Comparison of ENCODE assay signal across 8 cellular contexts in genomic region chr16:27748868-27749546, GRCh38.
DNase-seq lines count a peak whose midpoint lies in the region; ATAC-seq and TF ChIP-seq lines count a peak whose summit lies in the region.

No MANE protein-coding gene starts in this region.

- H3K4me3 Mint-ChIP-seq in activated naive CD4-positive, alpha-beta T cell treated with anti-CD3 and anti-CD28 coated beads for 36 hours: no peak overlapping the region

- ATAC-seq in right cardiac atrium (peak; percentile 65 to 67), GM19395 (IDR thresholded peaks at IDR 0.05; ENCODE audit: unreplicated experiment) (no peak)

- H3K9me3 ChIP-seq in right cardiac atrium (ENCODE audit: control insufficient read depth, low read length) (no peaks in the 10 kb centered on the region), sigmoid colon (no peaks in the 10 kb centered on the region)

- TF ChIP-seq CTCF in GM10266 (IDR thresholded peaks at IDR 0.05; ENCODE audit: control insufficient read depth, insufficient read depth, low read depth, missing control alignments): peak; percentile 36
- TF ChIP-seq CTCF in sigmoid colon (IDR thresholded peaks at IDR 0.05): peak in 1 of 4 experiments; percentile 21

- H3K36me3 ChIP-seq in sigmoid colon: peaks cover 0 to 16% (median 3%) of the 10 kb centered on the region in 4 donors

- no peak for TF ChIP-seq POLR2A in sigmoid colon (IDR thresholded peaks at IDR 0.05)

- H3K4me3 ChIP-seq in right cardiac atrium (ENCODE audit: low read length): no peak overlapping the region
- H3K4me3 ChIP-seq in sigmoid colon: no peak overlapping the region

- H3K4me1 ChIP-seq in right cardiac atrium (ENCODE audit: control insufficient read depth, insufficient read depth, low read length) (no peaks in the 10 kb centered on the region), sigmoid colon (peaks cover 0 to 9% (median 7%) of the 10 kb centered on the region in 4 donors)

- intact Hi-C loops in activated naive CD4-positive, alpha-beta T cell treated with anti-CD3 and anti-CD28 coated beads for 36 hours (cut with micrococcal nuclease): no loop called here
- intact Hi-C loops in right cardiac atrium (cut with DNase I): no loop called here
- intact Hi-C loops in sigmoid colon (cut with DNase I): no loop called here

- no peak overlapping the region for H3K27ac Mint-ChIP-seq in activated naive CD4-positive, alpha-beta T cell treated with anti-CD3 and anti-CD28 coated beads for 36 hours

- no peak for TF ChIP-seq EP300 in sigmoid colon (IDR thresholded peaks at IDR 0.05)

- H3K4me1 Mint-ChIP-seq in activated naive CD4-positive, alpha-beta T cell treated with anti-CD3 and anti-CD28 coated beads for 36 hours (ENCODE audit: low read depth): peaks cover 4% of the 10 kb centered on the region

- no peaks in the 10 kb centered on the region for H3K27me3 Mint-ChIP-seq in activated naive CD4-positive, alpha-beta T cell treated with anti-CD3 and anti-CD28 coated beads for 36 hours (ENCODE audit: low read depth)

- no peaks in the 10 kb centered on the region for H3K9me3 Mint-ChIP-seq in activated naive CD4-positive, alpha-beta T cell treated with anti-CD3 and anti-CD28 coated beads for 36 hours

- H3K27ac ChIP-seq in right cardiac atrium (ENCODE audit: low read length): no peak overlapping the region
- no peak overlapping the region for H3K27ac ChIP-seq in sigmoid colon

- DNase-seq in AG20443 (ENCODE audit: low spot score) (peak; percentile 98), GM10266 (ENCODE audit: extremely low spot score) (peak; percentile 61), NCI-H2171 treated with DMSO at 0.1 percent for 48 hours (lab: John Stamatoyannopoulos, UW) (peak; percentile 76), right cardiac atrium (peak in 2 of 3 donors; percentile 65 to 66), sigmoid colon (no peak)
- peak; percentile 51 for DNase-seq in activated naive CD4-positive, alpha-beta T cell treated with anti-CD3 and anti-CD28 coated beads for 36 hours
- DNase-seq in stimulated activated CD4-positive, alpha-beta T cell treated with anti-CD3 and anti-CD28 coated beads, Interleukin-4, amount 100 ng/mL, for 4 hours: peak; percentile 5 to 30

- H3K27me3 ChIP-seq in right cardiac atrium (ENCODE audit: control insufficient read depth, insufficient read depth) (no peaks in the 10 kb centered on the region), sigmoid colon (no peaks in the 10 kb centered on the region)

- H3K36me3 Mint-ChIP-seq in activated naive CD4-positive, alpha-beta T cell treated with anti-CD3 and anti-CD28 coated beads for 36 hours (ENCODE audit: low read depth): peaks cover 5% of the 10 kb centered on the region

- WGBS in right cardiac atrium: 48% methylated on average over 12 of the region's 12 CpGs
- WGBS in sigmoid colon, 2 donors: 25 to 34% methylated on average over 12 of the region's 12 CpGs

- CTCF ChIA-PET in activated naive CD4-positive, alpha-beta T cell treated with anti-CD3 and anti-CD28 coated beads for 36 hours (lab: Charles Lee): no interaction called here
